15 cellular contexts compared by ENCODE assay signal in the genomic region with DNA sequence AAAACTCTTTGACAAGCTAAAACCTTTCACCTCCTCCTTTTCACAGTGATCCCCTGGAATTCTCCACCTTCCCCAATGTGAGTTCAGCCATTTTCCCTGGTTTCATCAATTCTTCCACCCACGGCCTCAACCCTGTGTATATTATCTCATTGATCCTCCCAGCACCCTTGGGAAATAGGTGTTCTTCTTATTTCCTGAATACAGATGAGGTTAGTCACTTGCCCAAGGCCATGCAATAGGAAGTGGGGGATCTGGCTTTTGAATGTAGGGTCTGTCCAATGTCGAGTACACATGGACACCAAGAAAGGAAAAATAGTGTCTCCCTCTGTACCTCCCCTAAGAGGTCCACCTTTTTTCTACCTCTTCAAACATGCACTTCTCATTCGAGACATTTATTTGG.
DNase-seq lines count a peak whose midpoint lies in the region; ATAC-seq and TF ChIP-seq lines count a peak whose summit lies in the region.
"Had no signal": no experiment of that assay in that cellular context is flagged by ENCODE, and none has a peak within 500 bp of the region (broad histone marks: within the 10 kb centered on the region; RNA-seq: fewer than 3 reads in every experiment).

No MANE protein-coding gene starts in this region.

- H3K4me3 Mint-ChIP-seq in MCF 10A (ENCODE audit: unreplicated experiment) (no peak overlapping the region), endothelial cell (ENCODE audit: unreplicated experiment) (no peak overlapping the region), mesothelial cell of epicardium (no peak overlapping the region)
- H3K4me3 Mint-ChIP-seq: CD4-positive, CD25-positive, alpha-beta regulatory T cell had no signal

- CTCF ChIA-PET in mammary epithelial cell (lab: Charles Lee; ENCODE audit: low non-redundant PET), result no interaction called here
- CTCF ChIA-PET in MCF 10A (lab: Yijun Ruan, JAX), result interaction anchor here (0.6 kb wide), 1 partner anchor 1053 kb away, joined by 3 read pairs; no protein-coding TSS in a partner anchor

- WGBS in mammary epithelial cell (ENCODE audit: low coverage, missing lambda C conversion rate), result 55% methylated on average over 3 of the region's 3 CpGs
- 77 to 87% (median 83%) methylated on average over 3 of the region's 3 CpGs for WGBS in spleen, 5 donors

- H3K36me3 Mint-ChIP-seq in MCF 10A (ENCODE audit: insufficient read depth, unreplicated experiment), result peaks cover 6% of the 10 kb centered on the region
- peaks cover 23% of the 10 kb centered on the region for H3K36me3 Mint-ChIP-seq in endothelial cell (ENCODE audit: low read depth, unreplicated experiment)
- no peaks in the 10 kb centered on the region for H3K36me3 Mint-ChIP-seq in mesothelial cell of epicardium

- H3K27me3 Mint-ChIP-seq in MCF 10A (ENCODE audit: insufficient read depth, unreplicated experiment) (no peaks in the 10 kb centered on the region), endothelial cell (ENCODE audit: unreplicated experiment) (peaks cover 7% of the 10 kb centered on the region), mesothelial cell of epicardium (ENCODE audit: low read depth) (peaks cover 24% of the 10 kb centered on the region)
- H3K27me3 Mint-ChIP-seq: CD4-positive, CD25-positive, alpha-beta regulatory T cell had no signal

- H3K9me3 ChIP-seq in mammary epithelial cell (replicated peaks; ENCODE audit: insufficient read depth, low read length) (no peaks in the 10 kb centered on the region), BE2C (no peaks in the 10 kb centered on the region), spleen (no peaks in the 10 kb centered on the region)
- H3K9me3 ChIP-seq: BLaER1 treated with 17β-estradiol and CSF1 and Interleukin-3, amounts not matched to agents 10 nM and 100 nM had no signal

- no peak for TF ChIP-seq POLR2A in spleen (IDR thresholded peaks at IDR 0.05)

- H3K4me1 Mint-ChIP-seq in MCF 10A (ENCODE audit: insufficient read depth, unreplicated experiment), result no peaks in the 10 kb centered on the region
- no peaks in the 10 kb centered on the region for H3K4me1 Mint-ChIP-seq in endothelial cell (ENCODE audit: unreplicated experiment)
- H3K4me1 Mint-ChIP-seq in mesothelial cell of epicardium, result peaks cover 59% of the 10 kb centered on the region

- TF ChIP-seq CTCF in mammary epithelial cell (conservative IDR thresholded peaks at IDR 0.05 in 1 of 2, IDR thresholded peaks at IDR 0.05 in 1 of 2; ENCODE audit: extremely low read depth in 1 of 2, insufficient read depth in 1 of 2, low read depth in 1 of 2, low read length in 2 of 2) (no peak), MCF 10A (IDR thresholded peaks at IDR 0.05; ENCODE audit: unreplicated experiment) (no peak), endothelial cell (IDR thresholded peaks at IDR 0.05; ENCODE audit: unreplicated experiment) (no peak), mesothelial cell of epicardium (IDR thresholded peaks at IDR 0.05; ENCODE audit: unreplicated experiment) (no peak), BE2C (IDR thresholded peaks at IDR 0.05; ENCODE audit: low read depth, low read length) (no peak), spleen (IDR thresholded peaks at IDR 0.05 in 8 of 11, conservative IDR thresholded peaks at IDR 0.05 in 3 of 11) (no peak)

- H3K4me2 ChIP-seq in mammary epithelial cell (ENCODE audit: insufficient read depth, low read depth, low read length), result no peak overlapping the region
- H3K4me2 ChIP-seq: BLaER1 treated with 17β-estradiol and CSF1 and Interleukin-3, amounts not matched to agents 10 nM and 100 nM had no signal

- H3K27ac Mint-ChIP-seq in MCF 10A (ENCODE audit: low read depth, unreplicated experiment) (no peak overlapping the region), endothelial cell (ENCODE audit: unreplicated experiment) (peak overlapping the region; percentile 25), mesothelial cell of epicardium (peak overlapping the region; percentile 77)

- H3K27me3 ChIP-seq in mammary epithelial cell (ENCODE audit: insufficient read depth, low read length) (no peaks in the 10 kb centered on the region), BE2C (no peaks in the 10 kb centered on the region), spleen (replicated peaks in 1 of 7) (no peaks in the 10 kb centered on the region)
- H3K27me3 ChIP-seq: BLaER1 treated with 17β-estradiol and CSF1 and Interleukin-3, amounts not matched to agents 10 nM and 100 nM had no signal

- no peak overlapping the region for H3K9ac ChIP-seq in mammary epithelial cell (ENCODE audit: insufficient read depth, low read length)
- H3K9ac ChIP-seq: BLaER1 treated with 17β-estradiol and CSF1 and Interleukin-3, amounts not matched to agents 10 nM and 100 nM; GM23248 had no signal

- BruUV-seq in mammary epithelial cell (replicated peaks; lab: Mats Ljungman, UMichigan) (no TSS peak), MCF 10A (replicated peaks; lab: Mats Ljungman, UMichigan) (no TSS peak)

- POLR2A ChIA-PET in MCF 10A (lab: Yijun Ruan, JAX), result no interaction called here

- H2AFZ ChIP-seq in mammary epithelial cell (ENCODE audit: low read depth, low read length), result no peak overlapping the region
- H2AFZ ChIP-seq: GM23248 had no signal

- H3K4me1 ChIP-seq in mammary epithelial cell (ENCODE audit: insufficient read depth, low read length), result peaks cover 12% of the 10 kb centered on the region
- no peaks in the 10 kb centered on the region for H3K4me1 ChIP-seq in BE2C
- no peaks in the 10 kb centered on the region for H3K4me1 ChIP-seq in spleen

- in situ Hi-C loops in mammary epithelial cell (cut with MboI; ENCODE audit: low sequenced_read_pairs in 2 of 2), result no loop called here

- no peaks in the 10 kb centered on the region for H4K20me1 ChIP-seq in mammary epithelial cell (ENCODE audit: insufficient read depth, low read length)
- H4K20me1 ChIP-seq: BLaER1 treated with 17β-estradiol and CSF1 and Interleukin-3, amounts not matched to agents 10 nM and 100 nM had no signal

- no peaks in the 10 kb centered on the region for H3K9me3 Mint-ChIP-seq in MCF 10A (ENCODE audit: unreplicated experiment)
- no peaks in the 10 kb centered on the region for H3K9me3 Mint-ChIP-seq in endothelial cell (ENCODE audit: unreplicated experiment)
- no peaks in the 10 kb centered on the region for H3K9me3 Mint-ChIP-seq in mesothelial cell of epicardium

- DNase-seq in mammary epithelial cell, result peak; percentile 14
- DNase-seq in MCF 10A (ENCODE audit: unreplicated experiment), result no peak
- DNase-seq in endothelial cell (ENCODE audit: low spot score), result no peak
- DNase-seq in mesothelial cell of epicardium (ENCODE audit: low spot score in 2 of 2, unreplicated experiment in 2 of 2), result no peak
- no peak for DNase-seq in BE2C
- DNase-seq in spleen, result no peak
- DNase-seq: 8988T; AML-193; CD4-positive, CD25-positive, alpha-beta regulatory T cell; DMS53; GF-D8; GM23248 had no signal

- no peaks in the 10 kb centered on the region for H3K79me2 ChIP-seq in mammary epithelial cell (ENCODE audit: insufficient read depth, low read length)

- intact Hi-C loops in mammary epithelial cell (cut with micrococcal nuclease), result no loop called here
- intact Hi-C loops in MCF 10A (cut with micrococcal nuclease), result no loop called here
- intact Hi-C loops in spleen (cut with DNase I; ENCODE audit: low total_unique reads), result no loop called here

- no peak for ATAC-seq in HG02678 (IDR thresholded peaks at IDR 0.05; ENCODE audit: unreplicated experiment)
- ATAC-seq: HepG2 had no signal

- dilution Hi-C loops in mammary epithelial cell (cut with HindIII; ENCODE audit: low sequenced_read_pairs), result no loop called here

- H3K4me3 ChIP-seq in mammary epithelial cell (replicated peaks in 1 of 3; ENCODE audit: insufficient read depth in 1 of 3, low read depth in 2 of 3, low read length in 3 of 3), result no peak overlapping the region
- H3K4me3 ChIP-seq in BE2C (ENCODE audit: low read depth, low read length), result no peak overlapping the region
- no peak overlapping the region for H3K4me3 ChIP-seq in spleen
- H3K4me3 ChIP-seq: BLaER1 treated with 17β-estradiol and CSF1 and Interleukin-3, amounts not matched to agents 10 nM and 100 nM; GM23248 had no signal

- H3K27ac ChIP-seq in mammary epithelial cell (ENCODE audit: insufficient read depth, low read depth, low read length), result no peak overlapping the region
- no peak overlapping the region for H3K27ac ChIP-seq in spleen
- H3K27ac ChIP-seq: BLaER1 treated with 17β-estradiol and CSF1 and Interleukin-3, amounts not matched to agents 10 nM and 100 nM; GM23248 had no signal

- H3K36me3 ChIP-seq in mammary epithelial cell (ENCODE audit: insufficient read depth, low read length) (no peaks in the 10 kb centered on the region), BE2C (peaks cover 5% of the 10 kb centered on the region; the same call in 1 of the 2 replicates), spleen (peaks cover 0 to 94% (median 17%) of the 10 kb centered on the region in 6 donors)
